1 cellular context compared by ENCODE assay signal in the genomic region with DNA sequence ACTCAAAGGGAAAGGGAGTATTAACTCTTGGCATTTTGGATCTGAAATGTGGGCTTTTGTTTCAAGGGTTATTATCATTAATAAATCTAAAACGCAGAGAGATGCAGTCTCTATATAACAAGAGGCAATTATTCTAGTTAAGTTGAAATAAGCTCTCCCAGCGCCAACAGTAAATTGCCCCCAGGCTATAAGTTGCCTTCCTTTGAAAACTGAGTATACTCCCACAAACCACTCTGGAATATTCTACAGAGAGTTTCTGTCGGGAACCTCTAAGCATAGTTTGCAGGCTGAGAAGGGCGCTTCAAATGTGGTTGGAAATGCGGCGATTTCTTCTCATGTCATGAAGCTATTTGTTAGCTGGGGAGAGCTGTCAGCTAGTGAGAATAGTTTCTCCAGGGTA.
TF ChIP-seq lines count a peak whose summit lies in the region.

No MANE protein-coding gene starts in this region.

TF ChIP-seq in endothelial cell of umbilical vein, 7 proteins besides CTCF, POLR2A, EP300 and RAD21 (continued from another document):
- no peak for TF ChIP-seq JUN (IDR thresholded peaks at IDR 0.05; ENCODE audit: borderline replicate concordance, insufficient read depth, insufficient read length, low read depth)
- TF ChIP-seq, protein P1, sequence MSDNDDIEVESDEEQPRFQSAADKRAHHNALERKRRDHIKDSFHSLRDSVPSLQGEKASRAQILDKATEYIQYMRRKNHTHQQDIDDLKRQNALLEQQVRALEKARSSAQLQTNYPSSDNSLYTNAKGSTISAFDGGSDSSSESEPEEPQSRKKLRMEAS (IDR thresholded peaks at IDR 0.05; ENCODE audit: insufficient read depth, insufficient read length): no peak
- TF ChIP-seq POLR2AphosphoS5 (IDR thresholded peaks at IDR 0.05; ENCODE audit: insufficient read depth, low read depth, low read length): no peak
- TF ChIP-seq GATA2 (IDR thresholded peaks at IDR 0.05; ENCODE audit: insufficient read depth, insufficient read length, low read depth, low read length): no peak
- TF ChIP-seq MYC (IDR thresholded peaks at IDR 0.05; ENCODE audit: low read depth, low read length): no peak
- TF ChIP-seq FOS (IDR thresholded peaks at IDR 0.05; ENCODE audit: borderline replicate concordance, insufficient read depth, low read length): no peak
